19 cellular contexts compared by ENCODE assay signal in the genomic region with DNA sequence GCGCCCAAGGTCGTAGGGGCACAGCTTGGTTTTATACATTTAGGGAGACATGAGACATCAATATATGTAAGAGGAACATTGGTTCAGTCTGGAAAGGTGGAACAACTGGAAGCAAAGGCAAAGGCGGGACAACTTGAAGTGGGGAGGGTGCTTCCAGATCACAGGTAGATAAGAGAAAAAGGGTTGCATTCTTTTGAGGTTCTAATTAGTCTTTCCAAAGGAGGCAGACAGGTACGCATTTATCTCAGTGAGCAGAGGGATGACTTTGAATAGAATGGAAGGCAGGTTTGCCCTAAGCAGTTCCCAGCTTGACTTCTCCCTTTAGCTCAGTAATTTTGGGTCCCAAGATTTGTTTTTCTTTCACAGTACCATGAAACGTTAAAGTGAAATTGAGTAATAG.
DNase-seq lines count a peak whose midpoint lies in the region; ATAC-seq and TF ChIP-seq lines count a peak whose summit lies in the region.
"Had no signal": no experiment of that assay in that cellular context is flagged by ENCODE, and none has a peak within 500 bp of the region (broad histone marks: within the 10 kb centered on the region; RNA-seq: fewer than 3 reads in every experiment).

No MANE protein-coding gene starts in this region.

- peaks cover 9% of the 10 kb centered on the region for H3K9me3 Mint-ChIP-seq in mesothelial cell of epicardium

- peaks cover 54% of the 10 kb centered on the region for H3K4me1 Mint-ChIP-seq in mesothelial cell of epicardium

- H3K4me3 Mint-ChIP-seq in mesothelial cell of epicardium, result no peak overlapping the region
- H3K4me3 Mint-ChIP-seq: CD4-positive, alpha-beta T cell; HFFc6 had no signal

- no peak for ATAC-seq in GM18870 (IDR thresholded peaks at IDR 0.05; ENCODE audit: unreplicated experiment)
- ATAC-seq: GM12878, HCT116 had no signal

- H3K27ac ChIP-seq in HUES64 (ENCODE audit: low read depth, low read length), result no peak overlapping the region
- H3K27ac ChIP-seq: C4-2B, GM23248, HL-60 had no signal

- peaks cover 29% of the 10 kb centered on the region for H3K4me1 ChIP-seq in HUES64 (ENCODE audit: insufficient read depth, low read length)
- H3K4me1 ChIP-seq: Caco-2 had no signal

- no peak for TF ChIP-seq CTCF in mesothelial cell of epicardium (IDR thresholded peaks at IDR 0.05; ENCODE audit: unreplicated experiment)

- 0 out of 2 replicates have a peak overlapping the region, but pooled peaks have one; percentile 2 for H3K4me3 ChIP-seq in HUES64 (ENCODE audit: low read length)
- H3K4me3 ChIP-seq: GM12878, GM23248 had no signal

- H3K36me3 ChIP-seq in HUES64 (ENCODE audit: insufficient read depth, low read length), result no peaks in the 10 kb centered on the region

- DNase-seq in ELF-1 (ENCODE audit: low read depth, low spot score) (peak; percentile 76), mesothelial cell of epicardium (ENCODE audit: low spot score in 2 of 2, unreplicated experiment in 2 of 2) (no peak), AG08396 (ENCODE audit: low spot score) (no peak)
- no peak for DNase-seq in activated CD8-positive, alpha-beta memory T cell treated with anti-CD3 and anti-CD28 coated beads, Interleukin-2, amount 50 U/mL, for 4 hours
- DNase-seq: ACHN; AML-193; Caco-2; CD4-positive, alpha-beta T cell; DMS79 treated with DMSO at 0.1 percent for 48 hours; GM23248; H7; HFFc6; KG1 had no signal

- 57% methylated on average over 5 of the region's 5 CpGs for WGBS in HUES64

- no peaks in the 10 kb centered on the region for H3K27me3 ChIP-seq in HUES64 (ENCODE audit: insufficient read depth, low read length)

- H3K27me3 Mint-ChIP-seq in mesothelial cell of epicardium (ENCODE audit: low read depth), result no peaks in the 10 kb centered on the region
- H3K27me3 Mint-ChIP-seq: CD4-positive, alpha-beta T cell had no signal

- H3K9ac ChIP-seq in HUES64 (ENCODE audit: low read depth, low read length), result no peak overlapping the region
- H3K9ac ChIP-seq: GM23248 had no signal

- H3K36me3 Mint-ChIP-seq in mesothelial cell of epicardium, result peaks cover 6% of the 10 kb centered on the region

- no peaks in the 10 kb centered on the region for H3K9me3 ChIP-seq in HUES64 (ENCODE audit: insufficient read depth, low read depth, low read length)
- H3K9me3 ChIP-seq: Caco-2 had no signal

- H3K27ac Mint-ChIP-seq in mesothelial cell of epicardium, result peak overlapping the region; percentile 1
- H3K27ac Mint-ChIP-seq: CD4-positive, alpha-beta T cell; HFFc6 had no signal
